In the genomic region with DNA sequence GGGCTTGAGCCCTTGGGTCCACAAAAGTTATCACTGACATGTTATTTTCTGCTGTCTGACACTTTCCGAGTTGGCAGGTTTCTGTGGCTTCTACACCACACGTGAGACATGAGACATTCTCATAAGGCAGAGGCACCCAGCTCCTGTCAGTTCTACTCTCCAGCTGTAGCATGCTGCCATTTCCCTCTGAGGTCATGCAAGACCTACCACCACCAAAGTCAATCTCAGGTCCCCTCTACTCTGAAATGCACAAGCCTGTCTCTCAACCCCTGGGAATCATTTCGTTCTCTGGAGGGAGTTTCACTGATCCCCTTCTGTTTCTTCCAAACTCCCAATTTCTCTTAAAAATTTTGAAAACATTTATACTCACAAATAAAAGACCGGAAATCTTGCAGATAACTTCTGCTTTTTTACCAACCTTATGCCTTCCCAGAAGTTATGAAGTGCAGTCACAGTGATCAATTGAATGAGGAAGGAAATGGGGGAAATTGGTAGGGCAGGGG, we compare ENCODE assay signal across 1 cellular context.
TF ChIP-seq lines count a peak whose summit lies in the region.

No MANE protein-coding gene starts in this region.

TF ChIP-seq in GM12878, 131 proteins besides CTCF, POLR2A, EP300 and RAD21 (continued from another document):
- TF ChIP-seq, protein P1, sequence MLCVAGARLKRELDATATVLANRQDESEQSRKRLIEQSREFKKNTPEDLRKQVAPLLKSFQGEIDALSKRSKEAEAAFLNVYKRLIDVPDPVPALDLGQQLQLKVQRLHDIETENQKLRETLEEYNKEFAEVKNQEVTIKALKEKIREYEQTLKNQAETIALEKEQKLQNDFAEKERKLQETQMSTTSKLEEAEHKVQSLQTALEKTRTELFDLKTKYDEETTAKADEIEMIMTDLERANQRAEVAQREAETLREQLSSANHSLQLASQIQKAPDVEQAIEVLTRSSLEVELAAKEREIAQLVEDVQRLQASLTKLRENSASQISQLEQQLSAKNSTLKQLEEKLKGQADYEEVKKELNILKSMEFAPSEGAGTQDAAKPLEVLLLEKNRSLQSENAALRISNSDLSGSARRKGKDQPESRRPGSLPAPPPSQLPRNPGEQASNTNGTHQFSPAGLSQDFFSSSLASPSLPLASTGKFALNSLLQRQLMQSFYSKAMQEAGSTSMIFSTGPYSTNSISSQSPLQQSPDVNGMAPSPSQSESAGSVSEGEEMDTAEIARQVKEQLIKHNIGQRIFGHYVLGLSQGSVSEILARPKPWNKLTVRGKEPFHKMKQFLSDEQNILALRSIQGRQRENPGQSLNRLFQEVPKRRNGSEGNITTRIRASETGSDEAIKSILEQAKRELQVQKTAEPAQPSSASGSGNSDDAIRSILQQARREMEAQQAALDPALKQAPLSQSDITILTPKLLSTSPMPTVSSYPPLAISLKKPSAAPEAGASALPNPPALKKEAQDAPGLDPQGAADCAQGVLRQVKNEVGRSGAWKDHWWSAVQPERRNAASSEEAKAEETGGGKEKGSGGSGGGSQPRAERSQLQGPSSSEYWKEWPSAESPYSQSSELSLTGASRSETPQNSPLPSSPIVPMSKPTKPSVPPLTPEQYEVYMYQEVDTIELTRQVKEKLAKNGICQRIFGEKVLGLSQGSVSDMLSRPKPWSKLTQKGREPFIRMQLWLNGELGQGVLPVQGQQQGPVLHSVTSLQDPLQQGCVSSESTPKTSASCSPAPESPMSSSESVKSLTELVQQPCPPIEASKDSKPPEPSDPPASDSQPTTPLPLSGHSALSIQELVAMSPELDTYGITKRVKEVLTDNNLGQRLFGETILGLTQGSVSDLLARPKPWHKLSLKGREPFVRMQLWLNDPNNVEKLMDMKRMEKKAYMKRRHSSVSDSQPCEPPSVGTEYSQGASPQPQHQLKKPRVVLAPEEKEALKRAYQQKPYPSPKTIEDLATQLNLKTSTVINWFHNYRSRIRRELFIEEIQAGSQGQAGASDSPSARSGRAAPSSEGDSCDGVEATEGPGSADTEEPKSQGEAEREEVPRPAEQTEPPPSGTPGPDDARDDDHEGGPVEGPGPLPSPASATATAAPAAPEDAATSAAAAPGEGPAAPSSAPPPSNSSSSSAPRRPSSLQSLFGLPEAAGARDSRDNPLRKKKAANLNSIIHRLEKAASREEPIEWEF (IDR thresholded peaks at IDR 0.05; ENCODE audit: insufficient replicate concordance, low read depth, low read length), result peak; percentile 81
- TF ChIP-seq BCL11A (IDR thresholded peaks at IDR 0.05; ENCODE audit: low read depth, low read length), result 0 out of 2 replicates have a peak, but pooled peaks have one; percentile 9
- TF ChIP-seq GATAD2B (conservative IDR thresholded peaks at IDR 0.05; ENCODE audit: low read depth), result peak; percentile 78; the same call in 1 of the 2 replicates
- TF ChIP-seq TCF3 (IDR thresholded peaks at IDR 0.05; ENCODE audit: borderline replicate concordance, insufficient read depth, low read depth, low read length), result peak; percentile 80; the same call in 1 of the 2 replicates
- peak; percentile 72; the same call in 1 of the 2 replicates for TF ChIP-seq NBN (IDR thresholded peaks at IDR 0.05)
- TF ChIP-seq ZSCAN29 (IDR thresholded peaks at IDR 0.05), result 0 out of 2 replicates have a peak, but pooled peaks have one; percentile 28
- peak; percentile 87 for TF ChIP-seq TCF12 (IDR thresholded peaks at IDR 0.05; ENCODE audit: low read depth, low read length)
- TF ChIP-seq ATF7 (IDR thresholded peaks at IDR 0.05; ENCODE audit: low read depth), result peak; percentile 78
- TF ChIP-seq, protein P2, sequence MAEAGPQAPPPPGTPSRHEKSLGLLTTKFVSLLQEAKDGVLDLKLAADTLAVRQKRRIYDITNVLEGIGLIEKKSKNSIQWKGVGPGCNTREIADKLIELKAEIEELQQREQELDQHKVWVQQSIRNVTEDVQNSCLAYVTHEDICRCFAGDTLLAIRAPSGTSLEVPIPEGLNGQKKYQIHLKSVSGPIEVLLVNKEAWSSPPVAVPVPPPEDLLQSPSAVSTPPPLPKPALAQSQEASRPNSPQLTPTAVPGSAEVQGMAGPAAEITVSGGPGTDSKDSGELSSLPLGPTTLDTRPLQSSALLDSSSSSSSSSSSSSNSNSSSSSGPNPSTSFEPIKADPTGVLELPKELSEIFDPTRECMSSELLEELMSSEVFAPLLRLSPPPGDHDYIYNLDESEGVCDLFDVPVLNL (IDR thresholded peaks at IDR 0.05; ENCODE audit: low read depth, low read length), result no peak
- peak; percentile 66 for TF ChIP-seq CREM (IDR thresholded peaks at IDR 0.05; ENCODE audit: low read depth)
TF ChIP-seq in GM12878: peak in this region for 46.
